Comparison of ENCODE assay signal across 36 cellular contexts in the genomic region with DNA sequence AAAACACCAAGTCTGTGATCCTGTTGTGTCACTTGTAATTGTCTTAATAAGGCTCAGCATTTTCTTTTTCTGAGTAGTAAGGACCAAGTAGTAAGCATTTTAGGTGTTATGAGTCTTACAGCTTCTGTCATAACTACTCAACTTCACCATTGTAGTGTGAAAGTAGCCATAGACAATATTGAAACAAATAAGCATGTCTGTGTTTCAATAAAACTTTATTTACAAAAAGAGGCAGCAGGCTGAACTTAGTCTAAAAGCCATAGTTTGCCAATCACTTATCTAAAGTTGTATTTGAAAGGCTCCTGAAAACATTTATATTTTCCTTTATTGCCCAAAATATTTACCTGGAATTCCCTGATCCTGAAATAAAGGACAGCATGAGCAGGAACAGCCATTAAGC.
DNase-seq lines count a peak whose midpoint lies in the region; ATAC-seq, FAIRE-seq and TF ChIP-seq lines count a peak whose summit lies in the region.
"Had no signal": no experiment of that assay in that cellular context is flagged by ENCODE, and none has a peak within 500 bp of the region (broad histone marks: within the 10 kb centered on the region; RNA-seq: fewer than 3 reads in every experiment).

No MANE protein-coding gene starts in this region.

- intact Hi-C loops in OCI-LY7 (cut with micrococcal nuclease; ENCODE audit: unreplicated experiment) (no loop called here), GM12878 (cut with micrococcal nuclease; ENCODE audit: unreplicated experiment) (no loop called here), K562 (cut with micrococcal nuclease) (no loop called here), posterior cingulate gyrus (cut with DNase I) (no loop called here)

- H3K4me1 ChIP-seq in OCI-LY7 (ENCODE audit: insufficient read depth, low read length, poor library complexity, severe bottlenecking) (no peaks in the 10 kb centered on the region), GM12878 (ENCODE audit: control insufficient read depth, insufficient read depth, low read length) (no peaks in the 10 kb centered on the region), K562 (replicated peaks in 1 of 2; ENCODE audit: control insufficient read depth in 2 of 2, insufficient read depth in 2 of 2, low read length in 2 of 2) (no peaks in the 10 kb centered on the region)
- H3K4me1 ChIP-seq: A549; BE2C; BLaER1; BLaER1 treated with 17β-estradiol and CSF1 and Interleukin-3, amounts not matched to agents 10 nM and 100 nM; Caco-2 had no signal

- H3K36me3 Mint-ChIP-seq in IgD-negative memory B cell, result no peaks in the 10 kb centered on the region
- H3K36me3 Mint-ChIP-seq: CD14-positive monocyte; CD4-positive, alpha-beta memory T cell; CD4-positive, CD25-positive, alpha-beta regulatory T cell; CD8-positive, alpha-beta memory T cell; CD8-positive, alpha-beta T cell had no signal

- TF ChIP-seq POLR2A in GM12878 (IDR thresholded peaks at IDR 0.05; ENCODE audit: low read depth, low read length), result no peak
- TF ChIP-seq POLR2A in K562 (conservative IDR thresholded peaks at IDR 0.05), result no peak

- TF ChIP-seq EP300 in GM12878 (IDR thresholded peaks at IDR 0.05; ENCODE audit: borderline replicate concordance in 1 of 2, control insufficient read depth in 1 of 2, low read depth in 2 of 2, low read length in 2 of 2), result no peak
- TF ChIP-seq EP300 in K562 (IDR thresholded peaks at IDR 0.05; ENCODE audit: low read length), result no peak

- CTCF ChIA-PET in OCI-LY7 (lab: Charles Lee; ENCODE audit: unreplicated experiment), result no interaction called here
- CTCF ChIA-PET in GM12878 (lab: Yijun Ruan, JAX), result no interaction called here
- CTCF ChIA-PET in K562 (lab: Yijun Ruan, JAX; ENCODE audit: low intra/inter-chr PET ratio), result no interaction called here

- H3K9ac ChIP-seq in GM12878 (ENCODE audit: control insufficient read depth, insufficient read depth, low read length) (no peak overlapping the region), K562 (ENCODE audit: insufficient read depth in 1 of 2, low read depth in 2 of 2, low read length in 2 of 2) (no peak overlapping the region)
- H3K9ac ChIP-seq: BLaER1; BLaER1 treated with 17β-estradiol and CSF1 and Interleukin-3, amounts not matched to agents 10 nM and 100 nM had no signal

- no peak for TF ChIP-seq CTCF in OCI-LY7 (conservative IDR thresholded peaks at IDR 0.05; ENCODE audit: low read length)
- no peak for TF ChIP-seq CTCF in GM12878 (IDR thresholded peaks at IDR 0.05 in 2 of 3, conservative IDR thresholded peaks at IDR 0.05 in 1 of 3; ENCODE audit: control insufficient read depth in 2 of 3, extremely low read depth in 1 of 3, insufficient read depth in 1 of 3, low read depth in 3 of 3, low read length in 3 of 3)
- TF ChIP-seq CTCF in K562 (IDR thresholded peaks at IDR 0.05 in 2 of 3, conservative IDR thresholded peaks at IDR 0.05 in 1 of 3; ENCODE audit: insufficient read depth in 2 of 3, low read depth in 1 of 3, low read length in 3 of 3), result no peak

- BruUV-seq in OCI-LY7 (replicated peaks; lab: Mats Ljungman, UMichigan) (no TSS peak), GM12878 (replicated peaks; lab: Mats Ljungman, UMichigan) (no TSS peak), K562 (replicated peaks; lab: Mats Ljungman, UMichigan) (no TSS peak)

- no peak overlapping the region for H3K4me3 Mint-ChIP-seq in IgD-negative memory B cell
- H3K4me3 Mint-ChIP-seq: B cell; CD14-positive monocyte; CD4-positive, alpha-beta memory T cell; CD4-positive, alpha-beta T cell; CD4-positive, CD25-positive, alpha-beta regulatory T cell; CD8-positive, alpha-beta memory T cell; CD8-positive, alpha-beta T cell had no signal

- H3K9me2 ChIP-seq in OCI-LY7 (ENCODE audit: insufficient read depth, low read length), result no peaks in the 10 kb centered on the region

- H3K27ac ChIP-seq in OCI-LY7 (ENCODE audit: low read depth, low read length, poor library complexity, severe bottlenecking) (no peak overlapping the region), GM12878 (ENCODE audit: control insufficient read depth, insufficient read depth) (no peak overlapping the region), K562 (ENCODE audit: extremely low read depth, low read depth, low read length) (no peak overlapping the region)
- H3K27ac ChIP-seq: 22Rv1; A549; BLaER1; BLaER1 treated with 17β-estradiol and CSF1 and Interleukin-3, amounts not matched to agents 10 nM and 100 nM; C4-2B had no signal

- SMC1A ChIA-PET in GM12878 (lab: Charles Lee; ENCODE audit: uncharacterized antibody, unreplicated experiment), result interaction anchor here (0.5 kb wide), 1 partner anchor 409 kb away, joined by 3 read pairs; no protein-coding TSS in a partner anchor

- H3K9me3 Mint-ChIP-seq in IgD-negative memory B cell, result peaks cover 0 to 6% (median 0%) of the 10 kb centered on the region in 3 donors

- TF ChIP-seq RAD21 in GM12878 (IDR thresholded peaks at IDR 0.05; ENCODE audit: insufficient read depth, low read depth, low read length) (no peak), K562 (CRISPR knock-in tag; conservative IDR thresholded peaks at IDR 0.05 in 1 of 2, IDR thresholded peaks at IDR 0.05 in 1 of 2) (no peak)

- H3K36me3 ChIP-seq in OCI-LY7 (ENCODE audit: insufficient read depth, low read length) (no peaks in the 10 kb centered on the region), GM12878 (ENCODE audit: control insufficient read depth in 2 of 2, insufficient read depth in 2 of 2, low read length in 1 of 2) (no peaks in the 10 kb centered on the region), K562 (ENCODE audit: control insufficient read depth, insufficient read depth, low read length) (no peaks in the 10 kb centered on the region)
- H3K36me3 ChIP-seq: BE2C; BLaER1; BLaER1 treated with 17β-estradiol and CSF1 and Interleukin-3, amounts not matched to agents 10 nM and 100 nM had no signal

- FAIRE-seq in GM12878 (lab: Jason Lieb, UNC), result no peak
- FAIRE-seq in K562 (lab: Jason Lieb, UNC), result no peak
- FAIRE-seq: A204.1, A549, D721Med had no signal

- no peak for ATAC-seq in GM12878
- no peak for ATAC-seq in K562
- ATAC-seq in HG02885 (IDR thresholded peaks at IDR 0.05; ENCODE audit: poor library complexity, unreplicated experiment), result no peak
- ATAC-seq: A549; CD8-positive, alpha-beta T cell had no signal

- no peak overlapping the region for H3K4me3 ChIP-seq in OCI-LY7 (ENCODE audit: low read depth, low read length, poor library complexity, severe bottlenecking)
- H3K4me3 ChIP-seq in GM12878, result no peak overlapping the region
- no peak overlapping the region for H3K4me3 ChIP-seq in K562
- H3K4me3 ChIP-seq: A549; BLaER1; BLaER1 treated with 17β-estradiol and CSF1 and Interleukin-3, amounts not matched to agents 10 nM and 100 nM had no signal

- H3K4me1 Mint-ChIP-seq in IgD-negative memory B cell, result no peaks in the 10 kb centered on the region
- H3K4me1 Mint-ChIP-seq: B cell; CD14-positive monocyte; CD4-positive, alpha-beta memory T cell; CD4-positive, CD25-positive, alpha-beta regulatory T cell; CD8-positive, alpha-beta memory T cell had no signal

- RAD21 ChIA-PET in GM12878 (lab: Charles Lee; ENCODE audit: unreplicated experiment), result no interaction called here

- H3K9me3 ChIP-seq in OCI-LY7 (ENCODE audit: low read length), result no peaks in the 10 kb centered on the region
- H3K9me3 ChIP-seq in GM12878 (replicated peaks; ENCODE audit: control insufficient read depth, insufficient read depth, low read length), result no peaks in the 10 kb centered on the region
- no peaks in the 10 kb centered on the region for H3K9me3 ChIP-seq in K562 (replicated peaks; ENCODE audit: control insufficient read depth, insufficient read depth, low read depth, low read length)
- H3K9me3 ChIP-seq: A549; BE2C; BLaER1; BLaER1 treated with 17β-estradiol and CSF1 and Interleukin-3, amounts not matched to agents 10 nM and 100 nM; Caco-2 had no signal

- H2AFZ ChIP-seq in OCI-LY7 (ENCODE audit: low read length) (0 out of 2 replicates have a peak overlapping the region, but pooled peaks have one; percentile 19), GM12878 (ENCODE audit: control insufficient read depth, low read depth, low read length) (no peak overlapping the region), K562 (ENCODE audit: low read depth, low read length) (no peak overlapping the region)

- H3K27ac Mint-ChIP-seq in IgD-negative memory B cell, result peak overlapping the region in 2 of 3 donors; percentile 7 to 32
- H3K27ac Mint-ChIP-seq: B cell; CD14-positive monocyte; CD4-positive, alpha-beta memory T cell; CD4-positive, alpha-beta T cell; CD4-positive, CD25-positive, alpha-beta regulatory T cell; CD8-positive, alpha-beta memory T cell; CD8-positive, alpha-beta T cell had no signal

- in situ Hi-C loops in GM12878 (cut with MboI) (no loop called here), K562 (cut with MboI) (no loop called here)

- no peaks in the 10 kb centered on the region for H4K20me1 ChIP-seq in OCI-LY7 (ENCODE audit: insufficient read depth, low read length)
- no peaks in the 10 kb centered on the region for H4K20me1 ChIP-seq in GM12878 (ENCODE audit: control insufficient read depth, insufficient read depth)
- H4K20me1 ChIP-seq in K562 (replicated peaks; ENCODE audit: control insufficient read depth, insufficient read depth, low read length), result no peaks in the 10 kb centered on the region
- H4K20me1 ChIP-seq: BLaER1; BLaER1 treated with 17β-estradiol and CSF1 and Interleukin-3, amounts not matched to agents 10 nM and 100 nM had no signal

- H3K9me1 ChIP-seq in K562 (ENCODE audit: control insufficient read depth, insufficient read depth, low read length), result no peaks in the 10 kb centered on the region

- DNase-seq in OCI-LY7 (ENCODE audit: low spot score) (no peak), GM12878 (ENCODE audit: low read depth, low spot score) (no peak), K562 (ENCODE audit: extremely low read depth in 1 of 4, low spot score in 3 of 4) (no peak), kidney tubule cell (ENCODE audit: low spot score) (no peak), cerebellar cortex (ENCODE audit: low spot score) (no peak), posterior cingulate gyrus (no peak)
- DNase-seq: 8988T; ACHN; AML-193; BE2C; C1 segment of cervical spinal cord; Caco-2; Calu3; CD4-positive, alpha-beta memory T cell; CD4-positive, alpha-beta T cell; CD4-positive, CD25-positive, alpha-beta regulatory T cell; CD8-positive, alpha-beta memory T cell; CD8-positive, alpha-beta T cell; COR-L47; DMS 273 treated with DMSO at 0.1 percent for 48 hours; DMS153; DMS79; DMS79 treated with DMSO at 0.1 percent for 48 hours; DND-41; EL had no signal

- no peak overlapping the region for H3K4me2 ChIP-seq in OCI-LY7 (ENCODE audit: low read length)
- no peak overlapping the region for H3K4me2 ChIP-seq in GM12878 (ENCODE audit: control insufficient read depth, insufficient read depth)
- no peak overlapping the region for H3K4me2 ChIP-seq in K562 (ENCODE audit: insufficient read depth, low read length)
- H3K4me2 ChIP-seq: A549; BLaER1; BLaER1 treated with 17β-estradiol and CSF1 and Interleukin-3, amounts not matched to agents 10 nM and 100 nM had no signal

- H3K27me3 ChIP-seq in GM12878 (replicated peaks in 1 of 2; ENCODE audit: control insufficient read depth in 2 of 2, insufficient read depth in 2 of 2, low read length in 1 of 2), result no peaks in the 10 kb centered on the region
- H3K27me3 ChIP-seq in K562 (ENCODE audit: control insufficient read depth in 2 of 2, insufficient read depth in 2 of 2, low read length in 2 of 2), result no peaks in the 10 kb centered on the region
- H3K27me3 ChIP-seq: BE2C; BLaER1; BLaER1 treated with 17β-estradiol and CSF1 and Interleukin-3, amounts not matched to agents 10 nM and 100 nM had no signal

- H3K79me2 ChIP-seq in OCI-LY7 (ENCODE audit: insufficient read depth, low read depth, low read length), result no peaks in the 10 kb centered on the region
- H3K79me2 ChIP-seq in GM12878 (ENCODE audit: control insufficient read depth, insufficient read depth, low read length), result no peaks in the 10 kb centered on the region
- no peaks in the 10 kb centered on the region for H3K79me2 ChIP-seq in K562 (ENCODE audit: control insufficient read depth, insufficient read depth, low read length)

- POLR2A ChIA-PET in OCI-LY7 (lab: Charles Lee), result no interaction called here
- POLR2A ChIA-PET in GM12878 (lab: Charles Lee), result no interaction called here
- POLR2A ChIA-PET in K562 (lab: Yijun Ruan, JAX), result no interaction called here

- no peaks in the 10 kb centered on the region for H3K27me3 Mint-ChIP-seq in IgD-negative memory B cell
- H3K27me3 Mint-ChIP-seq: B cell; CD4-positive, alpha-beta memory T cell; CD4-positive, alpha-beta T cell; CD4-positive, CD25-positive, alpha-beta regulatory T cell; CD8-positive, alpha-beta memory T cell had no signal
